ENCODE assay signal across 14 cellular contexts in the genomic region with DNA sequence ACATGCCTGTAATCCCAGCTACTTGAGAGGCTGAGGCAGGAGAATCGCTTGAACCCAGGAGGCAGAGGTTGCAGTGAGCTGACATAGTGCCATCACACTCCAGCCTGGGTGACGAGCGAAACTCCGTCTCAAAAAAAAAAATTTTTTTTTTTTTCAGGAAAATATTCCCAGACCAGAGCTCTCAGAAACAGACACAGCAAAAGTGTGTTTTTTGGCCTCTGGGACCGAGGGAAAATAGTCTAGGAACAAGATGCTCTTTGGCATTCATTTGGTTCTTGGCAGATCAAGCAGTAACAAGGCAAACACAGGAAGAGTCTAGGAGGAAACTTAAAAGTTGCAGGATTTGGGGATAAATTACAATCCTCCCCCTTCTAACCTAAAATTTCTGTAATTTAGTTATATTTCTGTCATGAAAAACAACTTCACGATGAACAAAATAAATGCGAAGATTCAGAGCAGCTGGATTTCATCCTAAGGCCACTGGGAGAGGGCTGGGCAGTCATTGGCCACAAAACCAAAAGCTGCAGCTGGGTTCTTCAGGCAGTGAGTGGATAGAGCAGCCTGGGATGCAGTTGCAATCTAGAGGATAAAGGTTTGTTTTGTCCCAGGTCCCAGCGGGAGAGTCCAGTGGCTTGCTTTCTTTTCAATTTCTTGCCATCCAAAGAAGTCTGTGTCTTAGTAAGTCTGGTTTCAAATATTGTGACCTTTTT. TPM values are rescaled to one million over a fixed set of nuclear protein-coding genes. Genes with fewer than 3 reads are reported as not detected.
DNase-seq lines count a peak whose midpoint lies in the region; ATAC-seq and TF ChIP-seq lines count a peak whose summit lies in the region.
"Had no signal": no experiment of that assay in that cellular context is flagged by ENCODE, and none has a peak within 500 bp of the region (broad histone marks: within the 10 kb centered on the region; RNA-seq: fewer than 3 reads in every experiment).

No MANE protein-coding gene starts in this region.

- no peak overlapping the region for H3K4me3 Mint-ChIP-seq in stimulated activated naive CD8-positive, alpha-beta T cell treated with anti-CD3 and anti-CD28 coated beads, Interleukin-15, Interleukin-2, amounts not matched to agents 100 ng/mL and 50 ng/mL, for 24 hours
- H3K4me3 Mint-ChIP-seq: activated CD4-positive, alpha-beta T cell treated with anti-CD3 and anti-CD28 coated beads, Interleukin-2, amount 10 ng/mL, durations not matched to agents 7 days and 5 days; immature natural killer cell had no signal

- H3K9ac ChIP-seq in parathyroid adenoma (no peak overlapping the region), PC-3 (ENCODE audit: low read length) (no peak overlapping the region)

- peaks cover 7% of the 10 kb centered on the region for H3K4me1 Mint-ChIP-seq in stimulated activated naive CD8-positive, alpha-beta T cell treated with anti-CD3 and anti-CD28 coated beads, Interleukin-15, Interleukin-2, amounts not matched to agents 100 ng/mL and 50 ng/mL, for 24 hours (ENCODE audit: low read depth)

- H3K9me3 Mint-ChIP-seq in stimulated activated naive CD8-positive, alpha-beta T cell treated with anti-CD3 and anti-CD28 coated beads, Interleukin-15, Interleukin-2, amounts not matched to agents 100 ng/mL and 50 ng/mL, for 24 hours, result no peaks in the 10 kb centered on the region
- H3K9me3 Mint-ChIP-seq: activated CD4-positive, alpha-beta T cell treated with anti-CD3 and anti-CD28 coated beads, Interleukin-2, amount 10 ng/mL, durations not matched to agents 7 days and 5 days; immature natural killer cell had no signal

- H3K27me3 ChIP-seq in parathyroid adenoma (ENCODE audit: control insufficient read depth, insufficient read depth, low read length) (no peaks in the 10 kb centered on the region), aorta (ENCODE audit: control insufficient read depth in 1 of 2, insufficient read depth in 2 of 2, low read length in 1 of 2) (no peaks in the 10 kb centered on the region), PC-3 (ENCODE audit: low read length) (no peaks in the 10 kb centered on the region)

- 5 to 7% methylated on average over 8 of the region's 8 CpGs for WGBS in aorta, 2 donors

- no peaks in the 10 kb centered on the region for H3K9me2 ChIP-seq in PC-3 (replicated peaks; ENCODE audit: low read length)

- no peaks in the 10 kb centered on the region for H3K4me1 ChIP-seq in parathyroid adenoma
- peaks cover 7 to 12% of the 10 kb centered on the region in 2 donors for H3K4me1 ChIP-seq in aorta (ENCODE audit: control insufficient read depth in 1 of 2, insufficient read depth in 2 of 2, low read length in 2 of 2)
- H3K4me1 ChIP-seq in PC-3 (ENCODE audit: insufficient read depth, low read length), result no peaks in the 10 kb centered on the region

- H3K79me2 ChIP-seq in parathyroid adenoma, result no peaks in the 10 kb centered on the region
- H3K79me2 ChIP-seq in PC-3 (ENCODE audit: low read length), result no peaks in the 10 kb centered on the region

- H3K27ac ChIP-seq in parathyroid adenoma (peak overlapping the region; percentile 84), aorta (ENCODE audit: low read depth in 1 of 2, low read length in 2 of 2) (peak overlapping the region; percentile 85 to 100), PC-3 (ENCODE audit: low read length) (no peak overlapping the region)
- H3K27ac ChIP-seq: SK-N-MC had no signal

- DNase-seq in stimulated activated naive CD8-positive, alpha-beta T cell treated with anti-CD3 and anti-CD28 coated beads, Interleukin-15, Interleukin-2, amounts not matched to agents 100 U/mL and 50 U/mL, for 24 hours, result no peak
- DNase-seq in head of caudate nucleus (peak in 24 of 42 donors; percentile 37 to 78 (median 58)), aorta (peak in 1 of 2 donors; percentile 35), PC-3 (no peak), AG08396 (ENCODE audit: low spot score) (no peak)
- DNase-seq: activated CD4-positive, alpha-beta T cell treated with anti-CD3 and anti-CD28 coated beads, Interleukin-2, amount 10 ng/mL, durations not matched to agents 7 days and 5 days; immature natural killer cell; NCI-H1048; NCI-H69; stimulated activated CD4-positive, alpha-beta T cell treated with anti-CD3 and anti-CD28 coated beads, Interleukin-1b, Interleukin-23, amount 100 ng/mL, for 48 hours had no signal

- no peak overlapping the region for H3K4me2 ChIP-seq in parathyroid adenoma (ENCODE audit: low read length)
- no peak overlapping the region for H3K4me2 ChIP-seq in PC-3 (ENCODE audit: low read length)

- H3K27me3 Mint-ChIP-seq in stimulated activated naive CD8-positive, alpha-beta T cell treated with anti-CD3 and anti-CD28 coated beads, Interleukin-15, Interleukin-2, amounts not matched to agents 100 ng/mL and 50 ng/mL, for 24 hours, result no peaks in the 10 kb centered on the region
- H3K27me3 Mint-ChIP-seq: activated CD4-positive, alpha-beta T cell treated with anti-CD3 and anti-CD28 coated beads, Interleukin-2, amount 10 ng/mL, durations not matched to agents 7 days and 5 days had no signal

- H3K9me3 ChIP-seq in parathyroid adenoma (ENCODE audit: control insufficient read depth, low read length), result no peaks in the 10 kb centered on the region
- H3K9me3 ChIP-seq in aorta (ENCODE audit: control insufficient read depth, low read length), result no peaks in the 10 kb centered on the region
- no peaks in the 10 kb centered on the region for H3K9me3 ChIP-seq in PC-3 (ENCODE audit: low read length)

- H3K4me3 ChIP-seq in parathyroid adenoma (ENCODE audit: low read depth, low read length) (no peak overlapping the region), aorta (ENCODE audit: low read length in 2 of 2) (no peak overlapping the region), PC-3 (ENCODE audit: low read length) (no peak overlapping the region)
- H3K4me3 ChIP-seq: SK-N-MC had no signal

- H4K20me1 ChIP-seq in PC-3 (ENCODE audit: low read length), result no peaks in the 10 kb centered on the region

- H3K36me3 ChIP-seq in parathyroid adenoma (ENCODE audit: control insufficient read depth, insufficient read depth, low read length), result no peaks in the 10 kb centered on the region
- no peaks in the 10 kb centered on the region for H3K36me3 ChIP-seq in aorta (ENCODE audit: control insufficient read depth in 1 of 2, insufficient read depth in 2 of 2, low read length in 1 of 2)
- 0 out of 2 replicates have a peak, but pooled peaks cover 9% of the 10 kb centered on the region for H3K36me3 ChIP-seq in PC-3 (ENCODE audit: low read depth, low read length)

- H3K27ac Mint-ChIP-seq in stimulated activated naive CD8-positive, alpha-beta T cell treated with anti-CD3 and anti-CD28 coated beads, Interleukin-15, Interleukin-2, amounts not matched to agents 100 ng/mL and 50 ng/mL, for 24 hours, result peak overlapping the region; percentile 26

- H2AFZ ChIP-seq in parathyroid adenoma (no peak overlapping the region), PC-3 (ENCODE audit: low read length) (no peak overlapping the region)

- CTCF ChIA-PET in PC-3 (lab: Charles Lee), result no interaction called here

- no peak for ATAC-seq in stimulated activated naive CD8-positive, alpha-beta T cell treated with anti-CD3 and anti-CD28 coated beads, Interleukin-15, Interleukin-2, amounts not matched to agents 100 U/mL and 50 U/mL, for 24 hours
- ATAC-seq in aorta (ENCODE audit: low FRiP score) (peak; percentile 49), PC-3 (no peak), HG03378 (IDR thresholded peaks at IDR 0.05; ENCODE audit: unreplicated experiment) (no peak)

- no peak for TF ChIP-seq CTCF in parathyroid adenoma (IDR thresholded peaks at IDR 0.05)
- TF ChIP-seq CTCF in PC-3 (conservative IDR thresholded peaks at IDR 0.05; ENCODE audit: low read depth, low read length), result no peak

- POLR2A ChIA-PET in PC-3 (lab: Charles Lee; ENCODE audit: unreplicated experiment), result no interaction called here

- peaks cover 21% of the 10 kb centered on the region for H3K36me3 Mint-ChIP-seq in stimulated activated naive CD8-positive, alpha-beta T cell treated with anti-CD3 and anti-CD28 coated beads, Interleukin-15, Interleukin-2, amounts not matched to agents 100 ng/mL and 50 ng/mL, for 24 hours (ENCODE audit: low read depth)

- BruUV-seq in PC-3 (replicated peaks; lab: Mats Ljungman, UMichigan), result no TSS peak

- H3F3A ChIP-seq in PC-3 (ENCODE audit: low read length, unreplicated experiment), result no peaks in the 10 kb centered on the region

- intact Hi-C loops in head of caudate nucleus (cut with DNase I), result loop anchor here (5.0 to 10.0 kb wide), 2 partner anchors 311 to 343 kb away; partner anchors contain the start of gene FCHSD2
- intact Hi-C loops in aorta (cut with DNase I), result loop anchor here (1.0 to 5.0 kb wide), 3 partner anchors 308 to 408 kb away; partner anchors contain the start of gene FCHSD2 (in 1 of the 2)
- intact Hi-C loops in PC-3 (cut with micrococcal nuclease), result no loop called here

RNA-seq across cellular contexts. Expression of gene ATG16L2, which starts 19.7 kb away (rescaled TPM):
- total RNA-seq in aorta, result 10 to 100 TPM; 31.1 to 74.8 TPM
- polyA plus RNA-seq in aorta, result 10 to 100 TPM in 1 of 2 donors, 1 to 10 TPM in 1; 4.9 to 47.7 TPM
- total RNA-seq in PC-3 (2014; rRNA removed), result 12.2 and 16.2 TPM in 2 replicates

RNA-seq across cellular contexts. Expression of gene STARD10, which starts 40.1 kb away (rescaled TPM):
- 10 to 100 TPM; 17.7 to 30.7 TPM for total RNA-seq in aorta
- 100 to 1,000 TPM in 1 of 2 donors, 10 to 100 TPM in 1; 49.6 to 129 TPM for polyA plus RNA-seq in aorta
- total RNA-seq in PC-3 (2014; rRNA removed), result 284 and 362 TPM in 2 replicates

Comparison
In these comparisons a context has a peak if more than half of its experiments do, and no peak if none do; other contexts are left out.
1. DNase-seq: peak in head of caudate nucleus (24 of 42); none in stimulated activated naive CD8-positive, alpha-beta T cell treated with anti-CD3 and anti-CD28 coated beads, Interleukin-15, Interleukin-2, amounts not matched to agents 100 U/mL and 50 U/mL, for 24 hours (single experiment), PC-3 (single experiment) and AG08396 (single experiment).